14 cellular contexts compared by ENCODE assay signal in the genomic region with DNA sequence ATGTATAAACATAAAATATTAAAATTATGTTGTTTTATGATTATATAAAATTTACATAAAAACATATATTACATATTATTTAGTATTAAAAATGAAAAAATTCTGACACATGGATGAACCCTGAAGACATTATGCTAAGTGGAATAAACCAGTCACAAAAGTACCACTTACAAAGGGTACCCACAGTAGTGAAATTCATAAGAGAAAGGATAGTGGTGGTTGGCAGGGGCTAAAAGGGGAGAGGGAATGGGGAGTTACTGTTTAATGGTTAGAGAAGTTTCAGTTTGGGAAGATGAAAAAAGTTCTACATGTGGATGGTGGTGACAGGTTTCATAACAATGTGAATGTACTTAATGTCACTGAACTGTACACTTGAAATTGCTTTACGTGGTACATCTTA. TPM values are rescaled to one million over a fixed set of nuclear protein-coding genes. Genes with fewer than 3 reads are reported as not detected.
DNase-seq lines count a peak whose midpoint lies in the region; ATAC-seq, FAIRE-seq and TF ChIP-seq lines count a peak whose summit lies in the region.
"Had no signal": no experiment of that assay in that cellular context is flagged by ENCODE, and none has a peak within 500 bp of the region (broad histone marks: within the 10 kb centered on the region; RNA-seq: fewer than 3 reads in every experiment).

No MANE protein-coding gene starts in this region.

- TF ChIP-seq CTCF in left ventricle myocardium inferior (IDR thresholded peaks at IDR 0.05; ENCODE audit: borderline replicate concordance) (no peak), right atrium auricular region (IDR thresholded peaks at IDR 0.05) (no peak), K562 (IDR thresholded peaks at IDR 0.05 in 2 of 3, conservative IDR thresholded peaks at IDR 0.05 in 1 of 3; ENCODE audit: insufficient read depth in 2 of 3, low read depth in 1 of 3, low read length in 3 of 3) (no peak), neutrophil (IDR thresholded peaks at IDR 0.05) (no peak), ovary (IDR thresholded peaks at IDR 0.05) (no peak)

- no peak overlapping the region; the same call in 1 of the 2 replicates for H3K4me2 ChIP-seq in K562 (ENCODE audit: insufficient read depth, low read length)

- H3K27me3 ChIP-seq in left ventricle myocardium inferior (ENCODE audit: low read depth), result no peaks in the 10 kb centered on the region
- H3K27me3 ChIP-seq in right atrium auricular region, result no peaks in the 10 kb centered on the region
- H3K27me3 ChIP-seq in K562 (ENCODE audit: control insufficient read depth in 2 of 2, insufficient read depth in 2 of 2, low read length in 2 of 2), result no peaks in the 10 kb centered on the region
- H3K27me3 ChIP-seq in neutrophil, result no peaks in the 10 kb centered on the region
- no peaks in the 10 kb centered on the region for H3K27me3 ChIP-seq in ovary

- H3K4me3 ChIP-seq in left ventricle myocardium inferior (no peak overlapping the region), right atrium auricular region (no peak overlapping the region), K562 (no peak overlapping the region), neutrophil (ENCODE audit: low read depth in 1 of 2, low read length in 1 of 2) (peak overlapping the region in 1 of 2 experiments; percentile 22), ovary (no peak overlapping the region)
- H3K4me3 ChIP-seq: HAP-1 had no signal

- no peak for TF ChIP-seq RAD21 in K562 (CRISPR knock-in tag; conservative IDR thresholded peaks at IDR 0.05 in 1 of 2, IDR thresholded peaks at IDR 0.05 in 1 of 2)

- TF ChIP-seq EP300 in K562 (IDR thresholded peaks at IDR 0.05; ENCODE audit: low read length), result no peak
- TF ChIP-seq EP300 in ovary (IDR thresholded peaks at IDR 0.05), result no peak

- peaks cover 48% of the 10 kb centered on the region for H3K4me1 ChIP-seq in left ventricle myocardium inferior
- peaks cover 0 to 27% of the 10 kb centered on the region in 2 donors for H3K4me1 ChIP-seq in right atrium auricular region
- H3K4me1 ChIP-seq in K562 (replicated peaks in 1 of 2; ENCODE audit: control insufficient read depth in 2 of 2, insufficient read depth in 2 of 2, low read length in 2 of 2), result peaks cover 13 to 28% of the 10 kb centered on the region in 2 experiments; a peak in 4 of 5 replicates
- H3K4me1 ChIP-seq in neutrophil (ENCODE audit: control insufficient read depth in 1 of 2, insufficient read depth in 1 of 2, low read depth in 1 of 2, low read length in 1 of 2), result peaks cover 58 to 59% of the 10 kb centered on the region in 2 experiments
- H3K4me1 ChIP-seq in ovary (ENCODE audit: insufficient read depth), result peaks cover 8% of the 10 kb centered on the region

- TF ChIP-seq POLR2A in K562 (conservative IDR thresholded peaks at IDR 0.05) (no peak), H54 (IDR thresholded peaks at IDR 0.05; ENCODE audit: low read depth, low read length) (no peak), ovary (IDR thresholded peaks at IDR 0.05) (no peak)

- H3K9me3 ChIP-seq in left ventricle myocardium inferior (replicated peaks) (no peaks in the 10 kb centered on the region), right atrium auricular region (no peaks in the 10 kb centered on the region), K562 (replicated peaks; ENCODE audit: control insufficient read depth, insufficient read depth, low read depth, low read length) (no peaks in the 10 kb centered on the region), neutrophil (no peaks in the 10 kb centered on the region), ovary (no peaks in the 10 kb centered on the region)
- H3K9me3 ChIP-seq: HAP-1 had no signal

- POLR2A ChIA-PET in K562 (lab: Yijun Ruan, JAX), result interaction anchor here (0.6 to 1.5 kb wide), 3 partner anchors 11 to 16 kb away, joined by 3 to 4 read pairs (median 3); no protein-coding TSS in a partner anchor

- 0 out of 4 replicates have a peak overlapping the region, but pooled peaks of 1 of the 2 experiments have one; percentile 27 for H3K9ac ChIP-seq in K562 (ENCODE audit: insufficient read depth in 1 of 2, low read depth in 2 of 2, low read length in 2 of 2)

- H3K36me3 ChIP-seq in left ventricle myocardium inferior (no peaks in the 10 kb centered on the region), right atrium auricular region (no peaks in the 10 kb centered on the region), K562 (ENCODE audit: control insufficient read depth, insufficient read depth, low read length) (no peaks in the 10 kb centered on the region), neutrophil (no peaks in the 10 kb centered on the region), ovary (no peaks in the 10 kb centered on the region)
- H3K36me3 ChIP-seq: HAP-1 had no signal

- no peak for ATAC-seq in K562
- ATAC-seq: CD8-positive, alpha-beta T cell had no signal

- H3K9me1 ChIP-seq in K562 (ENCODE audit: control insufficient read depth, insufficient read depth, low read length), result no peaks in the 10 kb centered on the region

- no TSS peak for BruUV-seq in K562 (replicated peaks; lab: Mats Ljungman, UMichigan)

- WGBS in K562 (ENCODE audit: insufficient coverage, low coverage, missing lambda C conversion rate), result 93% methylated on average over 1 of the region's 1 CpG
- 98 to 100% (median 98%) methylated on average over 1 of the region's 1 CpG for WGBS in ovary, 3 donors

- H4K20me1 ChIP-seq in K562 (replicated peaks; ENCODE audit: control insufficient read depth, insufficient read depth, low read length), result no peaks in the 10 kb centered on the region

- intact Hi-C loops in left ventricle myocardium inferior (cut with micrococcal nuclease), result no loop called here
- intact Hi-C loops in K562 (cut with micrococcal nuclease), result loop anchor here (5.0 kb wide), 1 partner anchor 42 kb away; a partner anchor contains a TSS
- intact Hi-C loops in ovary (cut with DNase I), result no loop called here

- H3K79me2 ChIP-seq in K562 (ENCODE audit: control insufficient read depth, insufficient read depth, low read length), result peaks cover 41% of the 10 kb centered on the region

- CTCF ChIA-PET in K562 (lab: Yijun Ruan, JAX; ENCODE audit: low intra/inter-chr PET ratio), result no interaction called here

- H2AFZ ChIP-seq in K562 (ENCODE audit: low read depth, low read length), result 0 out of 2 replicates have a peak overlapping the region, but pooled peaks have one; percentile 20

- in situ Hi-C loops in K562 (cut with MboI), result no loop called here

- FAIRE-seq in K562 (lab: Jason Lieb, UNC) (no peak), H54 (lab: Jason Lieb, UNC) (no peak)
- FAIRE-seq: GM12892 had no signal

- peak overlapping the region; percentile 57 for H3K27ac ChIP-seq in left ventricle myocardium inferior (replicated peaks)
- no peak overlapping the region for H3K27ac ChIP-seq in right atrium auricular region
- peak overlapping the region; percentile 19; the same call in 1 of the 3 replicates for H3K27ac ChIP-seq in K562 (ENCODE audit: extremely low read depth, low read depth, low read length)
- peak overlapping the region; percentile 90 for H3K27ac ChIP-seq in neutrophil
- H3K27ac ChIP-seq in ovary, result no peak overlapping the region

- DNase-seq in left ventricle myocardium inferior, result no peak
- DNase-seq in right atrium auricular region (ENCODE audit: low spot score), result no peak
- no peak for DNase-seq in K562 (ENCODE audit: extremely low read depth in 1 of 4, low spot score in 3 of 4)
- DNase-seq in H54 (ENCODE audit: insufficient read length, low spot score), result no peak
- DNase-seq in NCI-H128 (lab: John Stamatoyannopoulos, UW; ENCODE audit: unreplicated experiment), result no peak
- no peak for DNase-seq in ovary
- DNase-seq: CD8-positive, alpha-beta T cell; COR-L47; DND-41; GDM1; GOT3 had no signal

TF ChIP-seq in K562, 482 proteins besides CTCF, POLR2A, EP300 and RAD21:
- TF ChIP-seq KLF16 (IDR thresholded peaks at IDR 0.05) (no peak), HDAC2 (IDR thresholded peaks at IDR 0.05) (no peak), KLF10 (CRISPR knock-in tag; IDR thresholded peaks at IDR 0.05) (no peak)
TF ChIP-seq in K562: peak in this region for 0.

RNA-seq across cellular contexts. Expression of a gene that starts 41.4 kb away (rescaled TPM):
- total RNA-seq in left ventricle myocardium inferior (14.2 TPM), right atrium auricular region (1 to 10 TPM; 7.6 to 7.7 TPM), K562 (2014; rRNA removed) (5.1 and 6.9 TPM in 2 replicates), K562 (2014; rRNA removed; fragmentation: Illumina TruSeq; extraction: Trizol) (8.6 and 11.7 TPM in 2 replicates), K562 (2015; rRNA removed; fragmentation: Illumina TruSeq; extraction: Trizol) (5.6 and 6.3 TPM in 2 replicates), K562 (2021) (13.6 and 15.1 TPM in 2 replicates), ovary (10 to 100 TPM; 12.7 to 25.2 (median 18.5) TPM)
- total RNA-seq in K562 (2011; cell fraction: chromatin; rRNA removed; ENCODE audit: low replicate concordance), result 21.3 and 41.9 TPM in 2 replicates
- total RNA-seq in K562 (2011; cell fraction: nucleolus; rRNA removed), result 11.3 and 12.9 TPM in 2 replicates
- total RNA-seq in K562 (2011; cell fraction: nucleoplasm; rRNA removed), result 24.6 and 38.2 TPM in 2 replicates
- polyA plus RNA-seq in K562 (2011; rRNA removed) (9.4 and 10.4 TPM in 2 replicates), K562 (2014; fragmentation: Illumina TruSeq; extraction: Trizol) (6.2 and 6.3 TPM in 2 replicates), K562 (2014; fragmentation: Nextera tagmentation; extraction: Ambion mirVana) (1 to 10 TPM; 1.8 to 3.0 TPM), K562 (2014; rRNA removed) (4.5 and 4.7 TPM in 2 replicates), ovary (10 to 100 TPM in 1 of 2 donors, 1 to 10 TPM in 1; 4.7 to 16.6 TPM)
- 7.3 and 7.9 TPM in 2 replicates for polyA plus RNA-seq in K562 (2011; cell fraction: cytosol; rRNA removed)
- polyA plus RNA-seq in K562 (2011; cell fraction: nucleus; rRNA removed), result 9.1 and 10.9 TPM in 2 replicates
- 4.6 and 6.6 TPM in 2 replicates for polyA plus RNA-seq in K562 (2012)
- 18.0 and 22.0 TPM in 2 replicates for polyA minus RNA-seq in K562 (2011; rRNA and poly(A)+ RNA removed)
- 10.3 and 10.8 TPM in 2 replicates for polyA minus RNA-seq in K562 (2011; cell fraction: cytosol; rRNA and poly(A)+ RNA removed)
- 3.2 and 5.2 TPM in 2 replicates for polyA minus RNA-seq in K562 (2011; cell fraction: nucleus; rRNA and poly(A)+ RNA removed)

Comparison
In these comparisons a context has a peak if more than half of its experiments do, and no peak if none do; other contexts are left out.
1. H3K27ac ChIP-seq: peak in left ventricle myocardium inferior (single experiment), K562 (single experiment) and neutrophil (single experiment); none in right atrium auricular region (0 of 2) and ovary (0 of 2).